ENCODE assay signal across 23 cellular contexts in genomic region chr4:7330811-7331681, GRCh38.
"Had no signal": no experiment of that assay in that cellular context is flagged by ENCODE, and none has a peak within 500 bp of the region (broad histone marks: within the 10 kb centered on the region; RNA-seq: fewer than 3 reads in every experiment).

No MANE protein-coding gene starts in this region.

- H3K4me3 ChIP-seq: ascending aorta, breast epithelium, coronary artery, esophagus muscularis mucosa, mucosa of descending colon, psoas muscle, stomach, suprapubic skin, tibial nerve had no signal

- H3K27me3 ChIP-seq: ascending aorta, breast epithelium, esophagus muscularis mucosa, tibial nerve had no signal

- DNase-seq: activated B cell treated with CpG ODN at 0.5 μM for 24 hours; activated CD4-positive, alpha-beta T cell treated with anti-CD3 and anti-CD28 coated beads for 36 hours; activated CD4-positive, alpha-beta T cell treated with anti-CD3 and anti-CD28 coated beads, Interleukin-2, amount 50 U/mL, for 48 hours; activated CD8-positive, alpha-beta memory T cell treated with anti-CD3 and anti-CD28 coated beads, Interleukin-2, amount 50 U/mL, for 48 hours; activated naive CD4-positive, alpha-beta T cell treated with anti-CD3 and anti-CD28 coated beads for 36 hours; activated T-cell treated with anti-CD3 and anti-CD28 coated beads, Interleukin-2, amount 50 U/mL, for 4 hours; glutamatergic neuron; hippocampal formation; mesendoderm; nephron progenitor cell; SK-N-SH; stimulated activated CD4-positive, alpha-beta T cell treated with anti-CD3 and anti-CD28 coated beads, Interleukin-12 subunit alpha, Interleukin-12 subunit beta, amount 100 ng/mL, for 4 hours; stimulated activated CD4-positive, alpha-beta T cell treated with anti-CD3 and anti-CD28 coated beads, Interleukin-4, amount 100 ng/mL, for 4 hours; stomach had no signal

- H3K4me1 ChIP-seq: breast epithelium, psoas muscle had no signal

- H3K27ac ChIP-seq: ascending aorta, breast epithelium, coronary artery, esophagus muscularis mucosa, psoas muscle, stomach, suprapubic skin, tibial nerve had no signal

- H3K27me3 Mint-ChIP-seq: activated B cell treated with CpG ODN at 0.5 μM for 24 hours; activated CD4-positive, alpha-beta T cell treated with anti-CD3 and anti-CD28 coated beads for 36 hours had no signal

- H3K27ac Mint-ChIP-seq: activated B cell treated with CpG ODN at 0.5 μM for 24 hours; activated CD4-positive, alpha-beta T cell treated with anti-CD3 and anti-CD28 coated beads for 36 hours; activated naive CD4-positive, alpha-beta T cell treated with anti-CD3 and anti-CD28 coated beads for 36 hours; nephron progenitor cell had no signal

- H3K36me3 ChIP-seq: ascending aorta, breast epithelium, esophagus muscularis mucosa, stomach, suprapubic skin, tibial nerve had no signal

- H3K4me3 Mint-ChIP-seq: activated B cell treated with CpG ODN at 0.5 μM for 24 hours; activated CD4-positive, alpha-beta T cell treated with anti-CD3 and anti-CD28 coated beads for 36 hours; activated naive CD4-positive, alpha-beta T cell treated with anti-CD3 and anti-CD28 coated beads for 36 hours; activated T-cell treated with anti-CD3 and anti-CD28 coated beads, Interleukin-2, amount 50 U/mL, for 4 hours; central memory CD8-positive, alpha-beta T cell; nephron progenitor cell had no signal

- H3K4me1 Mint-ChIP-seq: activated B cell treated with CpG ODN at 0.5 μM for 24 hours; activated CD4-positive, alpha-beta T cell treated with anti-CD3 and anti-CD28 coated beads for 36 hours had no signal

- H3K9me3 Mint-ChIP-seq: activated B cell treated with CpG ODN at 0.5 μM for 24 hours; activated naive CD4-positive, alpha-beta T cell treated with anti-CD3 and anti-CD28 coated beads for 36 hours; activated T-cell treated with anti-CD3 and anti-CD28 coated beads, Interleukin-2, amount 50 U/mL, for 4 hours; central memory CD8-positive, alpha-beta T cell; nephron progenitor cell had no signal

- H3K9me3 ChIP-seq: ascending aorta, breast epithelium, esophagus muscularis mucosa, mucosa of descending colon, psoas muscle, SK-N-SH, stomach, suprapubic skin, tibial nerve had no signal

- ATAC-seq: activated CD4-positive, alpha-beta T cell treated with anti-CD3 and anti-CD28 coated beads for 36 hours; activated T-cell treated with anti-CD3 and anti-CD28 coated beads, Interleukin-2, amount 50 U/mL, for 4 hours; mucosa of descending colon; psoas muscle had no signal
